Comparison of ENCODE assay signal across 28 cellular contexts in genomic region chr2:240858871-240859270, GRCh38. TPM values are rescaled to one million over a fixed set of nuclear protein-coding genes. Genes with fewer than 3 reads are reported as not detected.
DNase-seq lines count a peak whose midpoint lies in the region; ATAC-seq, FAIRE-seq and TF ChIP-seq lines count a peak whose summit lies in the region.
"Had no signal": no experiment of that assay in that cellular context is flagged by ENCODE, and none has a peak within 500 bp of the region (broad histone marks: within the 10 kb centered on the region; RNA-seq: fewer than 3 reads in every experiment).

No MANE protein-coding gene starts in this region.

- in situ Hi-C loops in HepG2 (cut with HindIII; ENCODE audit: extremely low pct_ligation_motif_present, low pct_unique_long_range_greater_than_20kb), result loop anchor here (5.0 to 25.0 kb wide), 2 partner anchors 43 to 778 kb away; partner anchors contain the start of genes ATG4B and THAP4

- ATAC-seq in HepG2 (no peak), right lobe of liver (no peak), mucosa of descending colon (no peak)

- H4K20me1 ChIP-seq in HepG2 (ENCODE audit: insufficient read depth, low read length), result no peaks in the 10 kb centered on the region
- H4K20me1 ChIP-seq: BLaER1 had no signal

- H2AFZ ChIP-seq in HepG2 (ENCODE audit: low read length), result no peak overlapping the region

- H3K4me3 ChIP-seq in bronchial epithelial cell (ENCODE audit: low read depth, low read length), result no peak overlapping the region
- H3K4me3 ChIP-seq in HepG2 (replicated peaks in 1 of 3; ENCODE audit: insufficient read depth in 1 of 3, low read depth in 2 of 3, low read length in 3 of 3), result no peak overlapping the region
- no peak overlapping the region for H3K4me3 ChIP-seq in right lobe of liver
- H3K4me3 ChIP-seq in mucosa of descending colon, result no peak overlapping the region
- H3K4me3 ChIP-seq: BLaER1 had no signal

- H3K27ac Mint-ChIP-seq in chondrocyte (ENCODE audit: unreplicated experiment), result no peak overlapping the region
- H3K27ac Mint-ChIP-seq: CD14-positive monocyte; CD4-positive, CD25-positive, alpha-beta regulatory T cell; CD8-positive, alpha-beta memory T cell had no signal

- peaks cover 11% of the 10 kb centered on the region for H3K9me3 Mint-ChIP-seq in chondrocyte (ENCODE audit: low read depth)

- no peak overlapping the region for H3K9ac ChIP-seq in HepG2 (ENCODE audit: insufficient read depth, low read depth, low read length)
- H3K9ac ChIP-seq: BLaER1 had no signal

- no peaks in the 10 kb centered on the region for H3K36me3 Mint-ChIP-seq in chondrocyte (ENCODE audit: low read depth)
- H3K36me3 Mint-ChIP-seq: CD14-positive monocyte; CD4-positive, alpha-beta memory T cell had no signal

- H3K27me3 ChIP-seq in bronchial epithelial cell (ENCODE audit: control insufficient read depth, insufficient read depth, low read length) (no peaks in the 10 kb centered on the region), HepG2 (ENCODE audit: control insufficient read depth in 1 of 2, insufficient read depth in 2 of 2, low read length in 2 of 2) (peaks cover 2 to 9% of the 10 kb centered on the region in 2 experiments; a peak in 1 of 5 replicates), right lobe of liver (no peaks in the 10 kb centered on the region)
- H3K27me3 ChIP-seq: BLaER1 had no signal

- TF ChIP-seq EP300 in HepG2 (IDR thresholded peaks at IDR 0.05; ENCODE audit: low read depth in 2 of 2, low read length in 2 of 2), result no peak
- TF ChIP-seq EP300 in HepG2 (CRISPR knock-in tag; IDR thresholded peaks at IDR 0.05; ENCODE audit: borderline replicate concordance), result no peak

- H3K27me3 Mint-ChIP-seq in chondrocyte (ENCODE audit: low read depth), result peaks cover 33% of the 10 kb centered on the region
- H3K27me3 Mint-ChIP-seq: CD4-positive, alpha-beta memory T cell had no signal

- no peak for DNase-seq in bronchial epithelial cell (ENCODE audit: low read depth)
- peak; percentile 44 for DNase-seq in chondrocyte (ENCODE audit: low spot score)
- DNase-seq in HepG2 (ENCODE audit: low spot score), result no peak
- DNase-seq in right lobe of liver, result no peak
- no peak for DNase-seq in mucosa of descending colon
- DNase-seq in NCI-H1436 treated with DMSO at 0.1 percent for 48 hours (lab: John Stamatoyannopoulos, UW), result no peak
- DNase-seq in NCI-H2171 treated with DMSO at 0.1 percent for 48 hours (lab: John Stamatoyannopoulos, UW), result no peak
- DNase-seq: 8988T; ACHN; BE2C; C1 segment of cervical spinal cord; CD4-positive, CD25-positive, alpha-beta regulatory T cell; CD8-positive, alpha-beta memory T cell; COR-L47; DMS 273 treated with DMSO at 0.1 percent for 48 hours; DMS153; DMS53; DMS79 treated with DMSO at 0.1 percent for 48 hours; GF-D8 had no signal

- CTCF ChIA-PET in HepG2 (lab: Yijun Ruan, JAX; ENCODE audit: low intra/inter-chr PET ratio, low total read pairs), result no interaction called here

- H3K4me1 ChIP-seq in HepG2 (ENCODE audit: insufficient read depth, low read length) (peaks cover 64% of the 10 kb centered on the region), right lobe of liver (peaks cover 0 to 56% (median 24%) of the 10 kb centered on the region in 4 donors), mucosa of descending colon (ENCODE audit: low read depth) (no peaks in the 10 kb centered on the region)
- H3K4me1 ChIP-seq: BE2C, BLaER1 had no signal

- H3K4me1 Mint-ChIP-seq in chondrocyte (ENCODE audit: low read depth), result no peaks in the 10 kb centered on the region
- H3K4me1 Mint-ChIP-seq: CD14-positive monocyte; CD4-positive, alpha-beta memory T cell; CD4-positive, CD25-positive, alpha-beta regulatory T cell; CD8-positive, alpha-beta memory T cell had no signal

- POLR2A ChIA-PET in HepG2 (lab: Yijun Ruan, JAX), result interaction anchor here (1.6 to 3.0 kb wide), 4 partner anchors 10 to 39 kb away, joined by 10 to 83 read pairs (median 43); partner anchors contain the start of genes AGXT and MAB21L4

- no peak for TF ChIP-seq RAD21 in HepG2 (CRISPR knock-in tag; IDR thresholded peaks at IDR 0.05)

- FAIRE-seq in bronchial epithelial cell (lab: Jason Lieb, UNC) (peak; percentile 83), HepG2 (lab: Jason Lieb, UNC) (no peak)
- FAIRE-seq: A204.1, G401.6, GM12891, GM19239 had no signal

- H3K79me2 ChIP-seq in HepG2 (ENCODE audit: insufficient read depth, low read length), result no peaks in the 10 kb centered on the region

- TF ChIP-seq POLR2A in HepG2 (IDR thresholded peaks at IDR 0.05; ENCODE audit: insufficient read depth in 1 of 2, low read depth in 2 of 2, low read length in 2 of 2) (no peak), right lobe of liver (IDR thresholded peaks at IDR 0.05) (no peak)

- no peak overlapping the region for H3K27ac ChIP-seq in HepG2 (ENCODE audit: extremely low read length, insufficient read depth, low read length)
- H3K27ac ChIP-seq in right lobe of liver, result peak overlapping the region in 2 of 3 donors; percentile 39 to 82
- H3K27ac ChIP-seq: BLaER1 had no signal

- H3K4me3 Mint-ChIP-seq in chondrocyte (ENCODE audit: unreplicated experiment), result no peak overlapping the region
- H3K4me3 Mint-ChIP-seq: CD14-positive monocyte; CD4-positive, alpha-beta memory T cell; CD4-positive, CD25-positive, alpha-beta regulatory T cell; CD8-positive, alpha-beta memory T cell had no signal

- H3K4me2 ChIP-seq in HepG2 (ENCODE audit: low read depth, low read length), result no peak overlapping the region
- H3K4me2 ChIP-seq: BLaER1 had no signal

- WGBS in HepG2 (ENCODE audit: low lambda C conversion rate), result 100% methylated on average over 8 of the region's 10 CpGs
- WGBS in right lobe of liver (ENCODE audit: insufficient coverage, low coverage, low lambda C conversion rate, missing lambda C conversion rate), result 86% methylated on average over 9 of the region's 10 CpGs

- TF ChIP-seq CTCF in bronchial epithelial cell (IDR thresholded peaks at IDR 0.05; ENCODE audit: insufficient read depth, low read length, severe bottlenecking) (no peak), chondrocyte (IDR thresholded peaks at IDR 0.05) (no peak), HepG2 (CRISPR knock-in tag; IDR thresholded peaks at IDR 0.05) (no peak), right lobe of liver (IDR thresholded peaks at IDR 0.05) (no peak), mucosa of descending colon (IDR thresholded peaks at IDR 0.05) (no peak)

- intact Hi-C loops in HepG2 (cut with micrococcal nuclease; ENCODE audit: unreplicated experiment), result loop anchor here (10.0 kb wide), 1 partner anchor 366 kb away; no protein-coding TSS in a partner anchor
- intact Hi-C loops in right lobe of liver (cut with DNase I), result loop anchor here (5.0 to 10.0 kb wide), 3 partner anchors 33 to 136 kb away; partner anchors contain the start of gene SNED1 (in 1 of the 2)
- intact Hi-C loops in mucosa of descending colon (cut with DNase I, micrococcal nuclease), result no loop called here

- H3K9me3 ChIP-seq in HepG2 (ENCODE audit: low read length) (no peaks in the 10 kb centered on the region), right lobe of liver (no peaks in the 10 kb centered on the region), mucosa of descending colon (peaks cover 10% of the 10 kb centered on the region)
- H3K9me3 ChIP-seq: BE2C had no signal

- BruUV-seq in HepG2 (replicated peaks; lab: Mats Ljungman, UMichigan), result no TSS peak

- H3K36me3 ChIP-seq in bronchial epithelial cell (ENCODE audit: control insufficient read depth, insufficient read depth, low read length) (no peaks in the 10 kb centered on the region), HepG2 (replicated peaks in 1 of 2; ENCODE audit: control insufficient read depth in 1 of 2, insufficient read depth in 2 of 2, low read length in 2 of 2) (no peaks in the 10 kb centered on the region), right lobe of liver (no peaks in the 10 kb centered on the region), mucosa of descending colon (ENCODE audit: low read depth) (no peaks in the 10 kb centered on the region)
- H3K36me3 ChIP-seq: BE2C, BLaER1 had no signal

RNA-seq across cellular contexts. Expression of gene AGXT, which starts 9.8 kb away (rescaled TPM):
- total RNA-seq in bronchial epithelial cell, result not detected in 2 replicates
- total RNA-seq in chondrocyte, result not detected in 3 replicates
- 30.5 and 41.9 TPM in 2 replicates for total RNA-seq in HepG2 (2016; rRNA removed; fragmentation: Illumina TruSeq; extraction: Trizol)
- 13.0 and 14.7 TPM in 2 replicates for total RNA-seq in HepG2 (2016; cell fraction: cytosol; rRNA removed; fragmentation: Illumina TruSeq; extraction: Trizol; ENCODE audit: low read depth)
- total RNA-seq in HepG2 (2016; cell fraction: insoluble cytoplasmic fraction; rRNA removed; fragmentation: Illumina TruSeq; extraction: Trizol), result 26.6 and 43.3 TPM in 2 replicates
- 16.6 and 19.6 TPM in 2 replicates for total RNA-seq in HepG2 (2016; cell fraction: membrane; rRNA removed; fragmentation: Illumina TruSeq; extraction: Trizol)
- total RNA-seq in HepG2 (2016; cell fraction: nucleus; rRNA removed; fragmentation: Illumina TruSeq; extraction: Trizol), result 38.2 and 44.0 TPM in 2 replicates
- polyA plus RNA-seq in HepG2 (2011; rRNA removed), result 96.1 and 133 TPM in 2 replicates
- polyA plus RNA-seq in HepG2 (2011; cell fraction: cytosol; rRNA removed), result 35.6 and 52.0 TPM in 2 replicates
- 938 and 1,041 TPM in 2 replicates for polyA plus RNA-seq in HepG2 (2011; cell fraction: nucleus; rRNA removed)
- polyA plus RNA-seq in HepG2 (2012), result 57.7 and 74.1 TPM in 2 replicates
- 16.7 and 17.4 TPM in 2 replicates for polyA plus RNA-seq in HepG2 (2016; cell fraction: cytosol; fragmentation: Illumina TruSeq; extraction: Trizol; ENCODE audit: low read depth)
- 26.4 and 36.5 TPM in 2 replicates for polyA plus RNA-seq in HepG2 (2016; cell fraction: insoluble cytoplasmic fraction; fragmentation: Illumina TruSeq; extraction: Trizol; ENCODE audit: low read depth)
- 15.2 and 17.5 TPM in 2 replicates for polyA plus RNA-seq in HepG2 (2016; cell fraction: membrane; fragmentation: Illumina TruSeq; extraction: Trizol; ENCODE audit: low read depth)
- polyA plus RNA-seq in HepG2 (2016; cell fraction: nucleus; fragmentation: Illumina TruSeq; extraction: Trizol; ENCODE audit: insufficient read depth, low read depth), result 101 and 109 TPM in 2 replicates
- 67.0 TPM in 1 of 2 replicates, not detected in the other for polyA minus RNA-seq in HepG2 (2011; rRNA and poly(A)+ RNA removed; ENCODE audit: low replicate concordance)
- polyA minus RNA-seq in HepG2 (2011; cell fraction: cytosol; rRNA and poly(A)+ RNA removed), result 22.8 and 31.0 TPM in 2 replicates
- 64.6 and 66.1 TPM in 2 replicates for polyA minus RNA-seq in HepG2 (2011; cell fraction: nucleus; rRNA and poly(A)+ RNA removed)
- 1,000 to 10,000 TPM in 4 of 6 experiments, 100 to 1,000 TPM in 2; 744 to 1,833 (median 1,254) TPM for total RNA-seq in right lobe of liver
- total RNA-seq in mucosa of descending colon, result 1 to 10 TPM in 2 of 3 donors, under 1 TPM in 1; 0.22 to 4.1 (median 1.0) TPM
- total RNA-seq: A673; CD4-positive, alpha-beta memory T cell; CD4-positive, CD25-positive, alpha-beta regulatory T cell; CD8-positive, alpha-beta memory T cell had no signal
- polyA plus RNA-seq: AG04450; CD14-positive monocyte; CD4-positive, alpha-beta memory T cell; CD4-positive, CD25-positive, alpha-beta regulatory T cell; CD8-positive, alpha-beta memory T cell had no signal

RNA-seq across cellular contexts. Expression of gene MAB21L4, which starts 37.1 kb away (rescaled TPM):
- total RNA-seq in bronchial epithelial cell (0.53 and 5.1 TPM in 2 replicates), chondrocyte (not detected in 3 replicates), HepG2 (2016; rRNA removed; fragmentation: Illumina TruSeq; extraction: Trizol) (13.5 and 14.0 TPM in 2 replicates), right lobe of liver (10 to 100 TPM in 1 of 6 experiments, 1 to 10 TPM in 5; 3.7 to 17.0 (median 5.2) TPM), mucosa of descending colon (10 to 100 TPM in 1 of 3 donors, 1 to 10 TPM in 2; 3.3 to 13.2 (median 8.1) TPM)
- 3.1 and 3.7 TPM in 2 replicates for total RNA-seq in HepG2 (2016; cell fraction: cytosol; rRNA removed; fragmentation: Illumina TruSeq; extraction: Trizol; ENCODE audit: low read depth)
- 11.5 and 15.3 TPM in 2 replicates for total RNA-seq in HepG2 (2016; cell fraction: insoluble cytoplasmic fraction; rRNA removed; fragmentation: Illumina TruSeq; extraction: Trizol)
- total RNA-seq in HepG2 (2016; cell fraction: membrane; rRNA removed; fragmentation: Illumina TruSeq; extraction: Trizol), result 10.1 and 12.0 TPM in 2 replicates
- total RNA-seq in HepG2 (2016; cell fraction: nucleus; rRNA removed; fragmentation: Illumina TruSeq; extraction: Trizol), result 8.9 and 10.1 TPM in 2 replicates
- polyA plus RNA-seq in HepG2 (2011; rRNA removed), result 3.0 and 3.6 TPM in 2 replicates
- 2.4 and 4.2 TPM in 2 replicates for polyA plus RNA-seq in HepG2 (2011; cell fraction: cytosol; rRNA removed)
- 8.9 and 9.1 TPM in 2 replicates for polyA plus RNA-seq in HepG2 (2011; cell fraction: nucleus; rRNA removed)
- polyA plus RNA-seq in HepG2 (2012), result 2.1 and 4.1 TPM in 2 replicates
- 3.4 TPM in 2 replicates for polyA plus RNA-seq in HepG2 (2016; cell fraction: cytosol; fragmentation: Illumina TruSeq; extraction: Trizol; ENCODE audit: low read depth)
- 11.8 and 13.7 TPM in 2 replicates for polyA plus RNA-seq in HepG2 (2016; cell fraction: insoluble cytoplasmic fraction; fragmentation: Illumina TruSeq; extraction: Trizol; ENCODE audit: low read depth)
- polyA plus RNA-seq in HepG2 (2016; cell fraction: membrane; fragmentation: Illumina TruSeq; extraction: Trizol; ENCODE audit: low read depth), result 8.3 and 8.8 TPM in 2 replicates
- 15.9 and 16.1 TPM in 2 replicates for polyA plus RNA-seq in HepG2 (2016; cell fraction: nucleus; fragmentation: Illumina TruSeq; extraction: Trizol; ENCODE audit: insufficient read depth, low read depth)
- polyA minus RNA-seq in HepG2 (2011; rRNA and poly(A)+ RNA removed; ENCODE audit: low replicate concordance), result 5.4 TPM in 1 of 2 replicates, not detected in the other
- polyA minus RNA-seq in HepG2 (2011; cell fraction: cytosol; rRNA and poly(A)+ RNA removed), result 1.8 and 2.0 TPM in 2 replicates
- 1.3 and 2.5 TPM in 2 replicates for polyA minus RNA-seq in HepG2 (2011; cell fraction: nucleus; rRNA and poly(A)+ RNA removed)
- total RNA-seq: A673; CD4-positive, alpha-beta memory T cell; CD4-positive, CD25-positive, alpha-beta regulatory T cell; CD8-positive, alpha-beta memory T cell had no signal
- polyA plus RNA-seq: AG04450; CD14-positive monocyte; CD4-positive, alpha-beta memory T cell; CD4-positive, CD25-positive, alpha-beta regulatory T cell; CD8-positive, alpha-beta memory T cell had no signal

RNA-seq across cellular contexts. Expression of gene KIF1A, which starts 38.9 kb away (rescaled TPM):
- not detected in 2 replicates for total RNA-seq in bronchial epithelial cell
- 15.2 to 63.5 TPM (median 60.0 TPM) in 3 replicates for total RNA-seq in chondrocyte
- total RNA-seq in HepG2 (2016; rRNA removed; fragmentation: Illumina TruSeq; extraction: Trizol), result 0.24 TPM in 1 of 2 replicates, not detected in the other
- not detected in 2 replicates for total RNA-seq in HepG2 (2016; cell fraction: cytosol; rRNA removed; fragmentation: Illumina TruSeq; extraction: Trizol; ENCODE audit: low read depth)
- total RNA-seq in HepG2 (2016; cell fraction: insoluble cytoplasmic fraction; rRNA removed; fragmentation: Illumina TruSeq; extraction: Trizol), result 0.13 and 0.32 TPM in 2 replicates
- not detected in 2 replicates for total RNA-seq in HepG2 (2016; cell fraction: membrane; rRNA removed; fragmentation: Illumina TruSeq; extraction: Trizol)
- total RNA-seq in HepG2 (2016; cell fraction: nucleus; rRNA removed; fragmentation: Illumina TruSeq; extraction: Trizol), result not detected in 2 replicates
- polyA plus RNA-seq in HepG2 (2011; rRNA removed), result 0.01 and 0.03 TPM in 2 replicates
- polyA plus RNA-seq in HepG2 (2011; cell fraction: cytosol; rRNA removed), result 0.01 TPM in 1 of 2 replicates, not detected in the other
- polyA plus RNA-seq in HepG2 (2011; cell fraction: nucleus; rRNA removed), result 0.19 and 0.21 TPM in 2 replicates
- 0.19 TPM in 1 of 2 replicates, not detected in the other for polyA plus RNA-seq in HepG2 (2012)
- polyA plus RNA-seq in HepG2 (2016; cell fraction: cytosol; fragmentation: Illumina TruSeq; extraction: Trizol; ENCODE audit: low read depth), result not detected in 2 replicates
- not detected in 2 replicates for polyA plus RNA-seq in HepG2 (2016; cell fraction: insoluble cytoplasmic fraction; fragmentation: Illumina TruSeq; extraction: Trizol; ENCODE audit: low read depth)
- polyA plus RNA-seq in HepG2 (2016; cell fraction: membrane; fragmentation: Illumina TruSeq; extraction: Trizol; ENCODE audit: low read depth), result not detected in 2 replicates
- not detected in 2 replicates for polyA plus RNA-seq in HepG2 (2016; cell fraction: nucleus; fragmentation: Illumina TruSeq; extraction: Trizol; ENCODE audit: insufficient read depth, low read depth)
- 0.04 and 0.14 TPM in 2 replicates for polyA minus RNA-seq in HepG2 (2011; rRNA and poly(A)+ RNA removed; ENCODE audit: low replicate concordance)
- not detected in 2 replicates for polyA minus RNA-seq in HepG2 (2011; cell fraction: cytosol; rRNA and poly(A)+ RNA removed)
- polyA minus RNA-seq in HepG2 (2011; cell fraction: nucleus; rRNA and poly(A)+ RNA removed), result 0.37 TPM in 1 of 2 replicates, not detected in the other
- total RNA-seq in right lobe of liver, result under 1 TPM; 0.31 to 0.87 (median 0.56) TPM
- 10 to 100 TPM in 1 of 3 donors, 1 to 10 TPM in 2; 1.5 to 17.2 (median 1.9) TPM for total RNA-seq in mucosa of descending colon
- total RNA-seq: CD4-positive, alpha-beta memory T cell; CD4-positive, CD25-positive, alpha-beta regulatory T cell had no signal
- polyA plus RNA-seq: AG04450; CD14-positive monocyte; CD4-positive, alpha-beta memory T cell; CD4-positive, CD25-positive, alpha-beta regulatory T cell; CD8-positive, alpha-beta memory T cell had no signal

RNA-seq across cellular contexts. Expression of gene CROCC2, which starts 47.3 kb away (rescaled TPM):
- total RNA-seq in bronchial epithelial cell, result 0.26 TPM in 1 of 2 replicates, not detected in the other
- total RNA-seq in chondrocyte, result not detected in 3 replicates
- total RNA-seq in HepG2 (2016; rRNA removed; fragmentation: Illumina TruSeq; extraction: Trizol), result not detected in 2 replicates
- total RNA-seq in HepG2 (2016; cell fraction: cytosol; rRNA removed; fragmentation: Illumina TruSeq; extraction: Trizol; ENCODE audit: low read depth), result not detected in 2 replicates
- total RNA-seq in HepG2 (2016; cell fraction: insoluble cytoplasmic fraction; rRNA removed; fragmentation: Illumina TruSeq; extraction: Trizol), result 0.02 TPM in 1 of 2 replicates, not detected in the other
- not detected in 2 replicates for total RNA-seq in HepG2 (2016; cell fraction: membrane; rRNA removed; fragmentation: Illumina TruSeq; extraction: Trizol)
- not detected in 2 replicates for total RNA-seq in HepG2 (2016; cell fraction: nucleus; rRNA removed; fragmentation: Illumina TruSeq; extraction: Trizol)
- not detected in 2 replicates for polyA plus RNA-seq in HepG2 (2011; rRNA removed)
- not detected in 2 replicates for polyA plus RNA-seq in HepG2 (2011; cell fraction: cytosol; rRNA removed)
- 0.03 TPM in 1 of 2 replicates, not detected in the other for polyA plus RNA-seq in HepG2 (2011; cell fraction: nucleus; rRNA removed)
- 0.13 and 0.15 TPM in 2 replicates for polyA plus RNA-seq in HepG2 (2012)
- polyA plus RNA-seq in HepG2 (2016; cell fraction: cytosol; fragmentation: Illumina TruSeq; extraction: Trizol; ENCODE audit: low read depth), result not detected in 2 replicates
- polyA plus RNA-seq in HepG2 (2016; cell fraction: insoluble cytoplasmic fraction; fragmentation: Illumina TruSeq; extraction: Trizol; ENCODE audit: low read depth), result not detected in 2 replicates
- not detected in 2 replicates for polyA plus RNA-seq in HepG2 (2016; cell fraction: membrane; fragmentation: Illumina TruSeq; extraction: Trizol; ENCODE audit: low read depth)
- polyA plus RNA-seq in HepG2 (2016; cell fraction: nucleus; fragmentation: Illumina TruSeq; extraction: Trizol; ENCODE audit: insufficient read depth, low read depth), result not detected in 2 replicates
- polyA minus RNA-seq in HepG2 (2011; rRNA and poly(A)+ RNA removed; ENCODE audit: low replicate concordance), result not detected in 2 replicates
- not detected in 2 replicates for polyA minus RNA-seq in HepG2 (2011; cell fraction: cytosol; rRNA and poly(A)+ RNA removed)
- polyA minus RNA-seq in HepG2 (2011; cell fraction: nucleus; rRNA and poly(A)+ RNA removed), result not detected in 2 replicates
- total RNA-seq in right lobe of liver, result under 1 TPM in 5 of 6 experiments, not detected in 1; 0.06 to 0.15 (median 0.12) TPM
- under 1 TPM in 2 of 3 donors, not detected in 1; 0.07 to 0.19 TPM for total RNA-seq in mucosa of descending colon
- total RNA-seq: A673; CD4-positive, alpha-beta memory T cell; CD4-positive, CD25-positive, alpha-beta regulatory T cell; CD8-positive, alpha-beta memory T cell had no signal
- polyA plus RNA-seq: AG04450; CD14-positive monocyte; CD4-positive, alpha-beta memory T cell; CD4-positive, CD25-positive, alpha-beta regulatory T cell; CD8-positive, alpha-beta memory T cell had no signal

Comparison
In these comparisons a context has a peak if more than half of its experiments do, and no peak if none do; other contexts are left out.
1. RNA of gene AGXT, which starts 9.8 kb away (total RNA-seq): 744 to 1,833 TPM in right lobe of liver; 13.0 to 44.0 TPM in HepG2, 0.22 to 4.1 TPM in mucosa of descending colon, not detected in bronchial epithelial cell and not detected in chondrocyte; every median in the first group is over 10 times any median in the second.
2. intact Hi-C loops: an anchor here in HepG2 (10.0 kb wide) and right lobe of liver (5.0 to 10.0 kb wide); none called in mucosa of descending colon.